In genomic region chr6:71404145-71404966, GRCh38 we compare ENCODE assay signal across 9 cellular contexts.
DNase-seq lines count a peak whose midpoint lies in the region; ATAC-seq and TF ChIP-seq lines count a peak whose summit lies in the region.
"Had no signal": no experiment of that assay in that cellular context is flagged by ENCODE, and none has a peak within 500 bp of the region (broad histone marks: within the 10 kb centered on the region; RNA-seq: fewer than 3 reads in every experiment).

No MANE protein-coding gene starts in this region.

- H3K4me3 Mint-ChIP-seq in chondrocyte (ENCODE audit: unreplicated experiment): peak overlapping the region; percentile 14
- no peak overlapping the region for H3K4me3 Mint-ChIP-seq in T-helper 2 cell treated with Interferon-gamma antibody and Interleukin-4, amounts not matched to agents 5 μg/mL and 100 μg/mL, for 36 hours

- H3K9me3 ChIP-seq in IMR-90 (ENCODE audit: control insufficient read depth, insufficient read depth, low read length): no peaks in the 10 kb centered on the region
- no peaks in the 10 kb centered on the region for H3K9me3 ChIP-seq in thyroid gland
- no peaks in the 10 kb centered on the region for H3K9me3 ChIP-seq in MG63

- peaks cover 10% of the 10 kb centered on the region for H3K9me1 ChIP-seq in IMR-90 (ENCODE audit: insufficient read depth, low read length)

- WGBS in IMR-90 (ENCODE audit: extremely low coverage in 2 of 2, insufficient read length in 1 of 2), 2 experiments: no CpG with 5 or more reads among the region's 4 CpGs
- WGBS in thyroid gland, 2 donors: 23 to 28% methylated on average over 4 of the region's 4 CpGs

- H4K20me1 ChIP-seq in IMR-90 (ENCODE audit: insufficient read depth, low read length): no peaks in the 10 kb centered on the region

- H3K4ac ChIP-seq in IMR-90 (ENCODE audit: low read depth, low read length): peak overlapping the region; percentile 19; the same call in 1 of the 2 replicates

- POLR2A ChIA-PET in IMR-90 (lab: Charles Lee; ENCODE audit: unreplicated experiment): interaction anchor here (1.2 kb wide), 1 partner anchor 85 kb away, joined by 3 read pairs; no protein-coding TSS in a partner anchor

- 0 out of 2 replicates have a peak overlapping the region, but pooled peaks have one; percentile 13 for H3K56ac ChIP-seq in IMR-90 (ENCODE audit: extremely low read depth, insufficient read depth, low read length)

- H3K36me3 ChIP-seq in IMR-90 (ENCODE audit: control insufficient read depth, insufficient read depth, low read length): peaks cover 1% of the 10 kb centered on the region; the same call in 1 of the 2 replicates
- no peaks in the 10 kb centered on the region for H3K36me3 ChIP-seq in thyroid gland
- H3K36me3 ChIP-seq in MG63: peaks cover 15% of the 10 kb centered on the region

- H3K4me1 ChIP-seq in IMR-90 (ENCODE audit: control insufficient read depth, insufficient read depth, low read length) (peaks cover 10% of the 10 kb centered on the region), thyroid gland (peaks cover 43 to 60% of the 10 kb centered on the region in 2 donors)

- H2BK15ac ChIP-seq in IMR-90 (ENCODE audit: low read depth, low read length): no peak overlapping the region; the same call in 2 of the 3 replicates

- H2AK9ac ChIP-seq in IMR-90 (replicated peaks; ENCODE audit: low read depth, low read length, poor library complexity): no peak overlapping the region

- peak; percentile 76 for DNase-seq in IMR-90
- DNase-seq in chondrocyte (ENCODE audit: low spot score): no peak
- DNase-seq in kidney tubule cell (ENCODE audit: low spot score): peak; percentile 98
- DNase-seq in thyroid gland: no peak
- no peak for DNase-seq in MG63
- no peak for DNase-seq in T-helper 2 cell treated with Interferon-gamma antibody and Interleukin-4, amounts not matched to agents 5 μg/mL and 100 μg/mL, for 36 hours (ENCODE audit: low spot score)
- no peak for DNase-seq in activated T-cell treated with anti-CD3 and anti-CD28 coated beads, Interleukin-2, amount 50 U/mL, for 1 hour
- DNase-seq in NCI-H2081 treated with DMSO at 0.1 percent for 48 hours (lab: John Stamatoyannopoulos, UW): no peak
- DNase-seq: cortex of kidney had no signal

- dilution Hi-C loops in IMR-90 (cut with HindIII; ENCODE audit: low sequenced_read_pairs, unreplicated experiment): no loop called here

- no peak for TF ChIP-seq RAD21 in IMR-90 (IDR thresholded peaks at IDR 0.05; ENCODE audit: low read length)

- no peak overlapping the region; the same call in 1 of the 2 replicates for H3K23ac ChIP-seq in IMR-90 (ENCODE audit: low read depth, low read length)

- CTCF ChIA-PET in IMR-90 (lab: Yijun Ruan, JAX): interaction anchor here (2.2 kb wide), 1 partner anchor 79 kb away, joined by 4 read pairs; no protein-coding TSS in a partner anchor

- peak overlapping the region; percentile 74 for H3K27ac Mint-ChIP-seq in chondrocyte (ENCODE audit: unreplicated experiment)
- no peak overlapping the region for H3K27ac Mint-ChIP-seq in T-helper 2 cell treated with Interferon-gamma antibody and Interleukin-4, amounts not matched to agents 5 μg/mL and 100 μg/mL, for 36 hours

- H3K18ac ChIP-seq in IMR-90 (ENCODE audit: low read depth, low read length): peak overlapping the region; percentile 24; the same call in 1 of the 2 replicates

- H3K14ac ChIP-seq in IMR-90 (replicated peaks; ENCODE audit: low read depth, low read length): 0 out of 2 replicates have a peak overlapping the region, but pooled peaks have one; percentile 24

- in situ Hi-C loops in IMR-90 (cut with MboI; ENCODE audit: low sequenced_read_pairs): no loop called here

- peak overlapping the region; percentile 67 for H3K4me2 ChIP-seq in IMR-90 (ENCODE audit: low read depth, low read length)

- H3K4me3 ChIP-seq in IMR-90 (ENCODE audit: insufficient read depth, low read depth, low read length) (0 out of 2 replicates have a peak overlapping the region, but pooled peaks have one; percentile 1), thyroid gland (replicated peaks in 1 of 3) (peak overlapping the region in 2 of 3 donors; percentile 14 to 19), MG63 (no peak overlapping the region)

- H2AFZ ChIP-seq in IMR-90 (replicated peaks; ENCODE audit: low read length, poor library complexity): no peak overlapping the region

- no peak overlapping the region; the same call in 1 of the 2 replicates for H2BK20ac ChIP-seq in IMR-90 (ENCODE audit: low read depth, low read length)

- no peak overlapping the region; the same call in 1 of the 2 replicates for H3K9ac ChIP-seq in IMR-90 (ENCODE audit: low read depth, low read length)

- peaks cover 43% of the 10 kb centered on the region for H3K4me1 Mint-ChIP-seq in chondrocyte (ENCODE audit: low read depth)
- no peaks in the 10 kb centered on the region for H3K4me1 Mint-ChIP-seq in T-helper 2 cell treated with Interferon-gamma antibody and Interleukin-4, amounts not matched to agents 5 μg/mL and 100 μg/mL, for 36 hours (ENCODE audit: low read depth)

- TF ChIP-seq POLR2A in IMR-90 (IDR thresholded peaks at IDR 0.05; ENCODE audit: low read depth, low read length) (no peak), thyroid gland (IDR thresholded peaks at IDR 0.05) (peak in 1 of 2 donors; percentile 84)

- intact Hi-C loops in IMR-90 (cut with micrococcal nuclease) (no loop called here), thyroid gland (cut with DNase I) (no loop called here)

- no peak overlapping the region for H4K91ac ChIP-seq in IMR-90 (ENCODE audit: insufficient read depth, low read depth, low read length)

- H3K27me3 Mint-ChIP-seq in chondrocyte (ENCODE audit: low read depth): no peaks in the 10 kb centered on the region
- peaks cover 15% of the 10 kb centered on the region for H3K27me3 Mint-ChIP-seq in T-helper 2 cell treated with Interferon-gamma antibody and Interleukin-4, amounts not matched to agents 5 μg/mL and 100 μg/mL, for 36 hours (ENCODE audit: low read depth)

- H2BK120ac ChIP-seq in IMR-90 (ENCODE audit: low read depth, low read length): peak overlapping the region; percentile 30

- BruUV-seq in IMR-90 (replicated peaks; lab: Mats Ljungman, UMichigan): no TSS peak

- ATAC-seq in IMR-90 (ENCODE audit: low read depth): peak; percentile 83

- peaks cover 13 to 38% of the 10 kb centered on the region in 2 experiments; a peak in 3 of 4 replicates for H3K79me1 ChIP-seq in IMR-90 (ENCODE audit: low read depth in 1 of 2, low read length in 2 of 2)

- H4K8ac ChIP-seq in IMR-90 (ENCODE audit: low read depth in 2 of 2, low read length in 2 of 2): peak overlapping the region in 1 of 2 experiments; percentile 47; a peak in 2 of 4 replicates

- peak overlapping the region; percentile 68; the same call in 1 of the 2 replicates for H4K5ac ChIP-seq in IMR-90 (ENCODE audit: low read depth, low read length)

- H3K36me3 Mint-ChIP-seq in chondrocyte (ENCODE audit: low read depth): no peaks in the 10 kb centered on the region
- H3K36me3 Mint-ChIP-seq in T-helper 2 cell treated with Interferon-gamma antibody and Interleukin-4, amounts not matched to agents 5 μg/mL and 100 μg/mL, for 36 hours (ENCODE audit: low read depth): no peaks in the 10 kb centered on the region

- H2BK5ac ChIP-seq in IMR-90 (ENCODE audit: low read depth, low read length, poor library complexity, severe bottlenecking): peak overlapping the region; percentile 64

- H3K27me3 ChIP-seq in IMR-90 (ENCODE audit: control insufficient read depth, insufficient read depth, low read length): no peaks in the 10 kb centered on the region
- H3K27me3 ChIP-seq in thyroid gland: no peaks in the 10 kb centered on the region
- no peaks in the 10 kb centered on the region for H3K27me3 ChIP-seq in MG63

- H3K27ac ChIP-seq in IMR-90 (ENCODE audit: insufficient read depth, low read length) (peak overlapping the region; percentile 71; the same call in 1 of the 2 replicates), thyroid gland (peak overlapping the region; percentile 92 to 97 (median 96))

- TF ChIP-seq CTCF in IMR-90 (conservative IDR thresholded peaks at IDR 0.05; ENCODE audit: low read depth, low read length): no peak
- TF ChIP-seq CTCF in chondrocyte (IDR thresholded peaks at IDR 0.05): no peak
- no peak for TF ChIP-seq CTCF in thyroid gland (IDR thresholded peaks at IDR 0.05)

- H3K9me3 Mint-ChIP-seq in chondrocyte (ENCODE audit: low read depth): no peaks in the 10 kb centered on the region
- peaks cover 6% of the 10 kb centered on the region for H3K9me3 Mint-ChIP-seq in T-helper 2 cell treated with Interferon-gamma antibody and Interleukin-4, amounts not matched to agents 5 μg/mL and 100 μg/mL, for 36 hours

- H2AK5ac ChIP-seq in IMR-90 (ENCODE audit: low read depth, low read length): no peak overlapping the region

TF ChIP-seq in IMR-90, 13 proteins besides CTCF, POLR2A, EP300 and RAD21:
- no peak for TF ChIP-seq MXI1 (IDR thresholded peaks at IDR 0.05; ENCODE audit: borderline replicate concordance, low read depth, low read length)
- TF ChIP-seq CEBPB (IDR thresholded peaks at IDR 0.05; ENCODE audit: low read depth, low read length): peak; percentile 73
- TF ChIP-seq RFX5 (IDR thresholded peaks at IDR 0.05; ENCODE audit: low read depth, low read length): no peak
- TF ChIP-seq NFE2L2 (IDR thresholded peaks at IDR 0.05; ENCODE audit: low read depth, low read length): no peak
- TF ChIP-seq SMC3 (IDR thresholded peaks at IDR 0.05; ENCODE audit: low read depth, low read length): no peak
- peak; percentile 24; the same call in 1 of the 2 replicates for TF ChIP-seq MAFK (IDR thresholded peaks at IDR 0.05; ENCODE audit: low read depth, low read length)
- no peak for TF ChIP-seq MAZ (IDR thresholded peaks at IDR 0.05; ENCODE audit: borderline replicate concordance, low read depth, low read length)
- no peak for TF ChIP-seq RCOR1 (IDR thresholded peaks at IDR 0.05; ENCODE audit: insufficient replicate concordance, low read length)
- TF ChIP-seq CHD1 (IDR thresholded peaks at IDR 0.05; ENCODE audit: low read depth, low read length): no peak
- no peak for TF ChIP-seq BHLHE40 (IDR thresholded peaks at IDR 0.05; ENCODE audit: low read depth, low read length)
TF ChIP-seq in IMR-90: peak in this region for 2.

Comparison
In these comparisons a context has a peak if more than half of its experiments do, and no peak if none do; other contexts are left out.
1. DNase-seq: peak in IMR-90 (single experiment) and kidney tubule cell (single experiment); none in chondrocyte (single experiment), thyroid gland (0 of 2), MG63 (single experiment), T-helper 2 cell treated with Interferon-gamma antibody and Interleukin-4, amounts not matched to agents 5 μg/mL and 100 μg/mL, for 36 hours (single experiment), activated T-cell treated with anti-CD3 and anti-CD28 coated beads, Interleukin-2, amount 50 U/mL, for 1 hour (single experiment) and NCI-H2081 treated with DMSO at 0.1 percent for 48 hours (single experiment).